8 cellular contexts compared by ENCODE assay signal in the genomic region with DNA sequence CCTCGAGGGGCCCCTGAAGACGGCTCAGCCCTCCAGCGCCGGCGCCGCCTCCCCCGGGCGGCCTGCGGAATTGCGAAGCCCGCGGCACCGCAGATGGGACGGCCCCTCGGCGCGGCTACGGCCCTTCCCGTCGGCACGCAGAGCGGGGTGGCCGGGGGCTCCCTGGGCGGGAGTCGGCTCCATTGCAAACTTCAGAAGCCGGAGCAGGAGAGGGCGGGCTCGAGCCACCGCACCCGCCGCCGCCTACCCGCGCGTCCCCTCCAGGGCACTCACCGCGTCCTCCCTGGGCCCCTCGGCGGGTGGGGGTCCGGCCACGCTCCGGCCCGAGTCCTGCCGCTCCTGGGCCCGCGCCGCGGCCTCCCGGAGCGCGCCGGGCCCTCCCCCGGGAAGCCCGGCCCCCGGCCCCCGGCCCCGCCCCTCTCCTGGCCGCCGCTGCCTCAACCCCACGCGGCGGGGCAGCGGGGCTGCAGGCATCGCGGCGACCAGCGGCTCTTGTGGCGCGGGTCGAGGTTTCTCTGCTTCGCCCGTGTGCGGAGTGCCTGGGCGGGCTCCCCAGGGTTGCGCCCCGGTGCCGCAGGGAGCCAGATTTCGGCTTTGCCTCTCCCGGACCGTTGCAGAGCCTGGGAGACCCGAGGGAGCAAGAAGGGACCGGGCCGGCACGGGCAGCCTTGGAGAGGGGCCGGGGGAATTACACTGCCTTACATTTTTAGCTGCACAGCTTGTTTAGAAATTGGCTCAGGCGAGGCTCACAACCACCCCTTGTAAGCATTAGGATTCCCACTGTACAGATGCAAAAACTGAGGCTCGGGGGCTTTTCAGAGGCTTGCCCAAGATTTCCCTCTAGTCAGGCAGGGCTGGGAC. TPM values are rescaled to one million over a fixed set of nuclear protein-coding genes. Genes with fewer than 3 reads are reported as not detected.
DNase-seq lines count a peak whose midpoint lies in the region; ATAC-seq and TF ChIP-seq lines count a peak whose summit lies in the region.

Gene PACSIN3 (minus strand): TSS at position 359 of the 861 bp plus-strand sequence. CDS start 3,707 bp downstream, outside the sequence.

- peak; percentile 32 for TF ChIP-seq POLR2A in HCT116 (IDR thresholded peaks at IDR 0.05; ENCODE audit: borderline replicate concordance, extremely low read depth, insufficient read depth, insufficient read length)
- peak in 1 of 2 donors; percentile 6 for TF ChIP-seq POLR2A in adrenal gland (IDR thresholded peaks at IDR 0.05)

- DNase-seq in DND-41 (peak; percentile 39), HCT116 (ENCODE audit: low read depth, low spot score) (no peak), RKO (ENCODE audit: low spot score) (peak; percentile 64), adrenal gland (peak in 5 of 7 donors; percentile 41 to 71 (median 55)), heart right ventricle (peak; percentile 43 to 71), progenitor cell of endocrine pancreas (ENCODE audit: low spot score, unreplicated experiment) (peak; percentile 55), NCI-H774 (lab: John Stamatoyannopoulos, UW) (no peak)

- intact Hi-C loops in HCT116 (cut with micrococcal nuclease) (no loop called here), adrenal gland (cut with DNase I) (loop anchor here (5.0 to 10.0 kb wide), 2 partner anchors 76 to 78 kb away; no protein-coding TSS in a partner anchor), heart right ventricle (cut with DNase I) (loop anchor here in 7 of 10 donors (1.0 to 10.0 kb wide), 6 partner anchors 28 to 168 kb away; partner anchors contain the start of genes DDB2 (in 5 of the 7) and MYBPC3 (in 3 of the 7))

- peak within 1 kb of the TSS; percentile 78 for H2AFZ ChIP-seq in DND-41 (ENCODE audit: low read depth, low read length)
- no peak within 1 kb of the TSS for H2AFZ ChIP-seq in HCT116 (ENCODE audit: low read depth, low read length, poor library complexity, severe bottlenecking)

- H3K27me3 Mint-ChIP-seq in progenitor cell of endocrine pancreas: peaks cover 3% of the 10 kb centered on the region

- H3K9ac ChIP-seq in DND-41 (ENCODE audit: low read depth, low read length): peak within 1 kb of the TSS; percentile 62
- peak within 1 kb of the TSS; percentile 91 for H3K9ac ChIP-seq in HCT116 (ENCODE audit: low read length)

- 1 to 18% (median 1%) methylated on average over 2 to 87 of the region's 87 CpGs; no CpG with 5 or more reads in 1 of the 4 donors for WGBS in adrenal gland, 4 donors
- 1% methylated on average over 79 to 87 of the region's 87 CpGs for WGBS in heart right ventricle, 2 donors

- BruUV-seq in HCT116 (replicated peaks; lab: Mats Ljungman, UMichigan): TSS peak; percentile 68

- ATAC-seq in DND-41 (ENCODE audit: insufficient read depth, low read depth) (peak; percentile 76), HCT116 (peak; percentile 75), heart right ventricle (peak; percentile 7 to 61 (median 37)), GM18858 (IDR thresholded peaks at IDR 0.05; ENCODE audit: unreplicated experiment) (no peak)

- POLR2A ChIA-PET in HCT116 (lab: Charles Lee): interaction anchor here (3.8 kb wide), 1 partner anchor 29 kb away, joined by 29 read pairs; the partner anchor contains the start of gene DDB2

- no peaks in the 10 kb centered on the region for H3K9me2 ChIP-seq in HCT116 (ENCODE audit: insufficient read depth)

- peak within 1 kb of the TSS; percentile 95 for H3K27ac Mint-ChIP-seq in progenitor cell of endocrine pancreas

- H3K4me3 Mint-ChIP-seq in progenitor cell of endocrine pancreas (ENCODE audit: low read depth): peak within 1 kb of the TSS; percentile 78

- H3K9me3 ChIP-seq in DND-41 (ENCODE audit: insufficient read depth, low read length, severe bottlenecking) (no peaks in the 10 kb centered on the region), HCT116 (ENCODE audit: control insufficient read depth in 1 of 2, insufficient read depth in 1 of 2, low read depth in 1 of 2, low read length in 2 of 2) (no peaks in the 10 kb centered on the region), adrenal gland (replicated peaks in 1 of 3) (no peaks in the 10 kb centered on the region), heart right ventricle (no peaks in the 10 kb centered on the region)

- H3K36me3 Mint-ChIP-seq in progenitor cell of endocrine pancreas (ENCODE audit: insufficient read depth): no peaks in the 10 kb centered on the region

- H3K4me1 Mint-ChIP-seq in progenitor cell of endocrine pancreas (ENCODE audit: low read depth): peaks cover 19% of the 10 kb centered on the region

- no peaks in the 10 kb centered on the region for H3K9me3 Mint-ChIP-seq in progenitor cell of endocrine pancreas (ENCODE audit: low read depth)

- RAD21 ChIA-PET in HCT116 (lab: Charles Lee; ENCODE audit: low non-redundant PET in 1 of 2, low total read pairs in 2 of 2, uncharacterized antibody in 2 of 2, unreplicated experiment in 2 of 2): interaction anchor here in 1 of 2 experiments (0.6 kb wide), 1 partner anchor 268 kb away, joined by 3 read pairs; no protein-coding TSS in a partner anchor

- H3K4me2 ChIP-seq in DND-41 (ENCODE audit: insufficient read depth, low read length) (peak within 1 kb of the TSS; percentile 87), HCT116 (ENCODE audit: low read length) (peak within 1 kb of the TSS; percentile 96)

- H3K27me3 ChIP-seq in DND-41 (ENCODE audit: insufficient read depth, low read length, poor library complexity) (peaks cover 27% of the 10 kb centered on the region), HCT116 (ENCODE audit: insufficient read depth, low read length) (no peaks in the 10 kb centered on the region), adrenal gland (no peaks in the 10 kb centered on the region), heart right ventricle (peaks cover 0 to 50% (median 0%) of the 10 kb centered on the region in 7 donors)

- no peaks in the 10 kb centered on the region for H3K79me2 ChIP-seq in DND-41 (ENCODE audit: insufficient read depth, low read length)
- peaks cover 33% of the 10 kb centered on the region for H3K79me2 ChIP-seq in HCT116 (ENCODE audit: insufficient read depth, low read length)

- peak; percentile 20 for TF ChIP-seq CTCF in DND-41 (IDR thresholded peaks at IDR 0.05; ENCODE audit: borderline replicate concordance, extremely low read depth, low read length, poor library complexity, severe bottlenecking)
- no peak for TF ChIP-seq CTCF in HCT116 (IDR thresholded peaks at IDR 0.05 in 2 of 3, conservative IDR thresholded peaks at IDR 0.05 in 1 of 3; ENCODE audit: borderline replicate concordance in 1 of 3, insufficient read depth in 1 of 3, low read depth in 2 of 3, low read length in 2 of 3)
- peak in 3 of 6 experiments; percentile 9 to 33 (median 29) for TF ChIP-seq CTCF in adrenal gland (IDR thresholded peaks at IDR 0.05)
- peak in 2 of 9 donors; percentile 14 to 26 for TF ChIP-seq CTCF in heart right ventricle (IDR thresholded peaks at IDR 0.05)
- no peak for TF ChIP-seq CTCF in progenitor cell of endocrine pancreas (IDR thresholded peaks at IDR 0.05; ENCODE audit: unreplicated experiment)

- H3K4me3 ChIP-seq in DND-41 (ENCODE audit: low read depth in 1 of 2, low read length in 2 of 2) (peak within 1 kb of the TSS; percentile 45 to 67; a peak in 3 of 4 replicates), HCT116 (replicated peaks in 1 of 2; ENCODE audit: low read depth in 1 of 2, low read length in 2 of 2) (peak within 1 kb of the TSS; percentile 58 to 94), adrenal gland (peak within 1 kb of the TSS; percentile 54 to 78 (median 62)), heart right ventricle (peak within 1 kb of the TSS; percentile 63 to 85 (median 72))

- no peak within 1 kb of the TSS for H3K27ac ChIP-seq in DND-41 (ENCODE audit: low read length)
- peak within 1 kb of the TSS; percentile 96 for H3K27ac ChIP-seq in HCT116 (ENCODE audit: low read depth, low read length)
- H3K27ac ChIP-seq in adrenal gland: peak within 1 kb of the TSS; percentile 85 to 96 (median 91)
- H3K27ac ChIP-seq in heart right ventricle: peak within 1 kb of the TSS; percentile 89 to 100 (median 96)

- CTCF ChIA-PET in HCT116 (lab: Charles Lee): interaction anchor here (1.0 to 2.8 kb wide), 3 partner anchors 29 to 73 kb away, joined by 4 to 18 read pairs (median 6); partner anchors contain the start of gene DDB2

- no peak for TF ChIP-seq RAD21 in HCT116 (IDR thresholded peaks at IDR 0.05; ENCODE audit: low read depth)

- H3K4me1 ChIP-seq in DND-41 (ENCODE audit: insufficient read depth, low read length) (peaks cover 22% of the 10 kb centered on the region), HCT116 (ENCODE audit: control insufficient read depth in 1 of 2, insufficient read depth in 2 of 2, low read length in 2 of 2) (peaks cover 18 to 42% of the 10 kb centered on the region in 2 experiments), adrenal gland (replicated peaks in 1 of 2) (peaks cover 37 to 47% of the 10 kb centered on the region in 2 donors), heart right ventricle (peaks cover 9 to 75% (median 52%) of the 10 kb centered on the region in 9 donors)

- H3K36me3 ChIP-seq in DND-41 (ENCODE audit: insufficient read depth, low read length) (no peaks in the 10 kb centered on the region), HCT116 (ENCODE audit: control insufficient read depth in 1 of 2, insufficient read depth in 2 of 2, low read length in 2 of 2) (no peaks in the 10 kb centered on the region), adrenal gland (replicated peaks in 1 of 2) (no peaks in the 10 kb centered on the region), heart right ventricle (peaks cover 0 to 2% (median 0%) of the 10 kb centered on the region in 9 donors)

- H4K20me1 ChIP-seq in DND-41 (ENCODE audit: insufficient read depth, low read length) (no peaks in the 10 kb centered on the region), HCT116 (ENCODE audit: insufficient read depth) (no peaks in the 10 kb centered on the region)

TF ChIP-seq in HCT116, 20 proteins besides CTCF, POLR2A, EP300 and RAD21 (continues in another document):
- no peak for TF ChIP-seq YY1 (IDR thresholded peaks at IDR 0.05; ENCODE audit: extremely low read depth, insufficient replicate concordance, low read depth, low read length)

RNA-seq across cellular contexts. Expression of gene PACSIN3, which starts in this region (rescaled TPM):
- total RNA-seq in HCT116 (2021; ENCODE audit: unreplicated experiment) (63.1 TPM), adrenal gland (100 to 1,000 TPM in 6 of 8 donors, 10 to 100 TPM in 2; 96.3 to 211 (median 110) TPM), heart right ventricle (100 to 1,000 TPM; 146 to 335 (median 257) TPM), progenitor cell of endocrine pancreas (54.1 and 59.6 TPM in 2 replicates)
- polyA plus RNA-seq in HCT116 (2012): 42.3 and 43.9 TPM in 2 replicates
- polyA plus RNA-seq in adrenal gland (10 to 100 TPM; 49.4 to 78.9 (median 73.7) TPM), heart right ventricle (100 to 1,000 TPM; 163 to 209 TPM)

Comparison
In these comparisons a context has a peak if more than half of its experiments do, and no peak if none do; other contexts are left out.
1. DNase-seq: peak in DND-41 (single experiment), RKO (single experiment), adrenal gland (5 of 7), heart right ventricle (2 of 2) and progenitor cell of endocrine pancreas (single experiment); none in HCT116 (single experiment) and NCI-H774 (single experiment).
2. Peak in every context shown above with its lines, with median percentiles within 50 percentile points of each other: H3K4me3 ChIP-seq.